29 cellular contexts compared by ENCODE assay signal in the genomic region with DNA sequence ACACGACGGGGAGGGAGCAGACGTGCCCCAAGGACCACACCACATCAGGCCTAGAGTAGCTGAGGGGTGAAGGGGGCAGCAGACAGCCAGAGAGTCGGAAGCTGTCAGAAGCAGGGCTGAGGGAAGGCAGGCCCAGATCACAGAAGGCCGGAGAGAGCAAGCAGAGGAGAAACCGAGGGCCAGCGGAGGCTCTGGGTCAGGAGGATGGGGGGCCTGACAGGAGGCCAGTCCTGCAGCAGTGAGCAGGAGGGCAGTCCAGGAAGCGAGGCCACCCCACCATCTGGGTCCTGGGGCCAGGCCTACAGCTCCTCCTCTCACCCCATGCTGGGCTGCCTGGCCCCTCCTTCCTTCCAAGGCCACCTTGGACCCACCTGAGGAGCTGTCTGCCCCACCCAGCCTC. TPM values are rescaled to one million over a fixed set of nuclear protein-coding genes. Genes with fewer than 3 reads are reported as not detected.
"Had no signal": no experiment of that assay in that cellular context is flagged by ENCODE, and none has a peak within 500 bp of the region (broad histone marks: within the 10 kb centered on the region; RNA-seq: fewer than 3 reads in every experiment).

No MANE protein-coding gene starts in this region.

- FAIRE-seq: astrocyte, K562 had no signal

- H3K9me3 ChIP-seq: SK-N-SH had no signal

- H3K4me2 ChIP-seq: SK-N-SH had no signal

- H3K4me3 ChIP-seq: K562 had no signal

- ATAC-seq: activated CD4-positive, alpha-beta T cell treated with anti-CD3 and anti-CD28 coated beads for 36 hours; activated CD8-positive, alpha-beta T cell treated with anti-CD3 and anti-CD28 coated beads for 36 hours; activated naive CD4-positive, alpha-beta T cell treated with anti-CD3 and anti-CD28 coated beads, Interleukin-2, amount 50 U/mL, for 72 hours; activated naive CD8-positive, alpha-beta T cell treated with anti-CD3 and anti-CD28 coated beads, Interleukin-2, amount 50 U/mL, for 24 hours; K562; Panc1; Right ventricle myocardium inferior had no signal

- H3K27ac Mint-ChIP-seq: activated CD4-positive, alpha-beta T cell treated with anti-CD3 and anti-CD28 coated beads for 36 hours; activated CD8-positive, alpha-beta T cell treated with anti-CD3 and anti-CD28 coated beads for 36 hours; activated naive CD8-positive, alpha-beta T cell treated with anti-CD3 and anti-CD28 coated beads, Interleukin-2, amount 50 U/mL, for 24 hours had no signal

- H3K27ac ChIP-seq: VCaP had no signal

- H3K9me3 Mint-ChIP-seq: activated CD8-positive, alpha-beta T cell treated with anti-CD3 and anti-CD28 coated beads for 36 hours; activated naive CD4-positive, alpha-beta T cell treated with anti-CD3 and anti-CD28 coated beads, Interleukin-2, amount 50 U/mL, for 72 hours; activated naive CD8-positive, alpha-beta T cell treated with anti-CD3 and anti-CD28 coated beads, Interleukin-2, amount 50 U/mL, for 24 hours; brain; central memory CD8-positive, alpha-beta T cell had no signal

- H3K9ac ChIP-seq: SK-N-SH had no signal

- H3K36me3 Mint-ChIP-seq: activated naive CD4-positive, alpha-beta T cell treated with anti-CD3 and anti-CD28 coated beads, Interleukin-2, amount 50 U/mL, for 72 hours had no signal

- H3K4me1 Mint-ChIP-seq: activated CD4-positive, alpha-beta T cell treated with anti-CD3 and anti-CD28 coated beads for 36 hours; activated naive CD8-positive, alpha-beta T cell treated with anti-CD3 and anti-CD28 coated beads, Interleukin-2, amount 50 U/mL, for 24 hours; central memory CD8-positive, alpha-beta T cell had no signal

- DNase-seq: activated CD4-positive, alpha-beta T cell treated with anti-CD3 and anti-CD28 coated beads for 36 hours; activated CD4-positive, alpha-beta T cell treated with anti-CD3 and anti-CD28 coated beads, Interleukin-2, amount 50 U/mL, for 1 hour; activated CD8-positive, alpha-beta memory T cell treated with anti-CD3 and anti-CD28 coated beads, Interleukin-2, amount 50 U/mL, for 48 hours; activated CD8-positive, alpha-beta T cell treated with anti-CD3 and anti-CD28 coated beads for 36 hours; activated effector memory CD4-positive, alpha-beta T cell treated with anti-CD3 and anti-CD28 coated beads, Interleukin-2, amount 50 U/mL, for 16 hours; activated naive CD4-positive, alpha-beta T cell treated with Interleukin-2 at 50 U/mL for 16 hours; activated naive CD8-positive, alpha-beta T cell treated with anti-CD3 and anti-CD28 coated beads, Interleukin-2, amount 50 U/mL, for 24 hours; activated T-cell treated with anti-CD3 and anti-CD28 coated beads, Interleukin-2, amount 50 U/mL, for 1 hour; amniotic stem cell; NCI-H1048; NCI-H146; NCI-H187 treated with DMSO at 0.1 percent for 48 hours; NCI-H2081 treated with DMSO at 0.1 percent for 48 hours; NCI-H446 treated with DMSO at 0.1 percent for 48 hours; NCI-H526; NK-92 treated with Interleukin-12 subunit alpha and Interleukin-12 subunit beta, amount 100 ng/mL, for 24 hours; OCI-M1; RPMI8226; SK-N-SH; T-helper 1 cell had no signal

- H3K4me3 Mint-ChIP-seq: activated CD4-positive, alpha-beta T cell treated with anti-CD3 and anti-CD28 coated beads for 36 hours; activated CD8-positive, alpha-beta T cell treated with anti-CD3 and anti-CD28 coated beads for 36 hours; activated naive CD8-positive, alpha-beta T cell treated with anti-CD3 and anti-CD28 coated beads, Interleukin-2, amount 50 U/mL, for 24 hours; brain; central memory CD8-positive, alpha-beta T cell had no signal

- H3K27me3 Mint-ChIP-seq: activated CD4-positive, alpha-beta T cell treated with anti-CD3 and anti-CD28 coated beads for 36 hours had no signal

RNA-seq across cellular contexts. Expression of a gene that starts 20.3 kb away (rescaled TPM):
- total RNA-seq: M059J had no signal
